Comparison of ENCODE assay signal across 1 cellular context in the genomic region with DNA sequence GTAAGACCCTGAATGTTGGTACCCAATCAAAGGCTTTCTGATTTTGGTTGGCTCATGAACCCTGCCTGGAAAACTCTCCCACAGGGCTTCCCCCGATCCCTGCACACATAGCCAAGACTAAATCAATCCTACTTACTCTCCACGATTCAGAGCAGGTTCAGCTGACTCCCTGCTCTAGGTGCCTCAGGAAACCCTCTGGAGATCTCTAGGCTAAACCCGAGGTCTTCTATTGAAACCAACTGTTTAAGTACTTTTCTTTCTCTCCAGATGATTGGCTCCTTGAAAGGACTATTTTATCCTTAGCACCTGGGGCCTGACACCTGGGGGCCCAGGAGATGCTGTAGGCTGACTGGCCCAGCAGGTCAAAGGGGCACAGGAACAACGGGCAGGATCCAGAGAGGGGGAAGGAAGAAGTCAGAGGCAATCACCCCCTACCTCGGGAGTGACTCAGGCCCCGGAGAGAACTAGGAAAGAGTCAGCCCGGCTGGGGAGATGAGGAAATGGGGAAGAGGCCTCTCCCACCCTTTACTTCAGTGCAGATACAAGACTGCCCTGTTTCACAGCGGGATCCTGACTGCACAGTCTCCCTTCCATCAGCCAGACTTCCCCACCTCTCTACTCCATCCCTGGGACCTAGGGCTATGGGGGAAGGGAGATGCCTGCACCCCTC.
TF ChIP-seq lines count a peak whose summit lies in the region.

No MANE protein-coding gene starts in this region.

TF ChIP-seq in liver, 16 proteins besides CTCF, POLR2A, EP300 and RAD21 (continued from another document):
- TF ChIP-seq, protein P1, sequence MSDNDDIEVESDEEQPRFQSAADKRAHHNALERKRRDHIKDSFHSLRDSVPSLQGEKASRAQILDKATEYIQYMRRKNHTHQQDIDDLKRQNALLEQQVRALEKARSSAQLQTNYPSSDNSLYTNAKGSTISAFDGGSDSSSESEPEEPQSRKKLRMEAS (IDR thresholded peaks at IDR 0.05), result no peak
- TF ChIP-seq TAF1 (conservative IDR thresholded peaks at IDR 0.05) (no peak), NR2F2 (IDR thresholded peaks at IDR 0.05) (no peak), JUND (IDR thresholded peaks at IDR 0.05) (no peak), FOXA1 (IDR thresholded peaks at IDR 0.05) (no peak), YY1 (IDR thresholded peaks at IDR 0.05) (no peak), GABPA (IDR thresholded peaks at IDR 0.05 in 1 of 2, conservative IDR thresholded peaks at IDR 0.05 in 1 of 2) (no peak), SP1 (IDR thresholded peaks at IDR 0.05) (no peak), HNF4G (IDR thresholded peaks at IDR 0.05) (no peak)
